Comparison of ENCODE assay signal across 8 cellular contexts in genomic region chr11:69000831-69001245, GRCh38. TPM values are rescaled to one million over a fixed set of nuclear protein-coding genes. Genes with fewer than 3 reads are reported as not detected.
DNase-seq lines count a peak whose midpoint lies in the region; ATAC-seq and TF ChIP-seq lines count a peak whose summit lies in the region.

No MANE protein-coding gene starts in this region.

- H3K4me1 ChIP-seq in hepatocyte (ENCODE audit: insufficient read depth) = no peaks in the 10 kb centered on the region
- H3K4me1 ChIP-seq in thyroid gland = peaks cover 0 to 20% of the 10 kb centered on the region in 2 donors

- TF ChIP-seq CTCF in astrocyte of the cerebellum (IDR thresholded peaks at IDR 0.05; ENCODE audit: low read depth, low read length, missing control alignments) (peak; percentile 75), hepatocyte (IDR thresholded peaks at IDR 0.05; ENCODE audit: poor library complexity) (peak; percentile 42), thyroid gland (IDR thresholded peaks at IDR 0.05) (peak in 4 of 6 experiments; percentile 15 to 38 (median 20))

- H3K79me2 ChIP-seq in hepatocyte = no peaks in the 10 kb centered on the region

- DNase-seq in DMS53 (lab: John Stamatoyannopoulos, UW) (peak; percentile 49), DMS53 treated with DMSO at 0.1 percent for 48 hours (lab: John Stamatoyannopoulos, UW; ENCODE audit: unreplicated experiment) (no peak), astrocyte of the cerebellum (ENCODE audit: low read depth) (peak; percentile 74), hepatocyte (ENCODE audit: low spot score) (peak; percentile 68), thyroid gland (peak in 1 of 2 donors; percentile 12), NCI-H2081 treated with DMSO at 0.1 percent for 48 hours (lab: John Stamatoyannopoulos, UW) (no peak)
- DNase-seq in effector CD8-positive, alpha-beta T cell (lab: John Stamatoyannopoulos, UW) = no peak

- H4K20me1 ChIP-seq in hepatocyte (ENCODE audit: insufficient read depth, poor library complexity, severe bottlenecking) = no peaks in the 10 kb centered on the region

- in situ Hi-C loops in astrocyte of the cerebellum (cut with HindIII; ENCODE audit: low sequenced_read_pairs) = no loop called here

- no peak overlapping the region for H3K4me2 ChIP-seq in hepatocyte

- no peak for ATAC-seq in GM18868 (IDR thresholded peaks at IDR 0.05; ENCODE audit: unreplicated experiment)

- H3K27me3 ChIP-seq in hepatocyte (no peaks in the 10 kb centered on the region), thyroid gland (no peaks in the 10 kb centered on the region)

- TF ChIP-seq POLR2A in thyroid gland (IDR thresholded peaks at IDR 0.05) = no peak

- H3K9me3 ChIP-seq in hepatocyte (ENCODE audit: low read depth) (no peaks in the 10 kb centered on the region), thyroid gland (no peaks in the 10 kb centered on the region)

- H3K27ac ChIP-seq in hepatocyte (peak overlapping the region; percentile 73), thyroid gland (peak overlapping the region; percentile 25 to 45 (median 32))

- H3K4me3 ChIP-seq in astrocyte of the cerebellum (ENCODE audit: low read depth, low read length) (no peak overlapping the region), hepatocyte (no peak overlapping the region), thyroid gland (replicated peaks in 1 of 3) (no peak overlapping the region)

- H3K36me3 ChIP-seq in hepatocyte (replicated peaks; ENCODE audit: insufficient read depth, low read depth) (no peaks in the 10 kb centered on the region), thyroid gland (no peaks in the 10 kb centered on the region)

- intact Hi-C loops in thyroid gland (cut with DNase I) = no loop called here

- no peaks in the 10 kb centered on the region for H3K9me2 ChIP-seq in hepatocyte (replicated peaks; ENCODE audit: insufficient read depth)

- WGBS in hepatocyte (ENCODE audit: low lambda C conversion rate, missing lambda C conversion rate) = 67% methylated on average over 8 of the region's 8 CpGs
- 52 to 74% methylated on average over 8 of the region's 8 CpGs for WGBS in thyroid gland, 2 donors

- H2AFZ ChIP-seq in hepatocyte = no peak overlapping the region

RNA-seq across cellular contexts. Expression of gene MRGPRF, which starts 12.2 kb away (rescaled TPM):
- 6.5 TPM in 2 replicates for total RNA-seq in hepatocyte
- 7.5 and 12.1 TPM in 2 replicates for polyA plus RNA-seq in hepatocyte
- total RNA-seq in thyroid gland = 1 to 10 TPM; 5.0 to 7.6 (median 6.6) TPM

RNA-seq across cellular contexts. Expression of gene MRGPRD, which starts 20.1 kb away (rescaled TPM):
- total RNA-seq in hepatocyte (0.32 TPM in 1 of 2 replicates, not detected in the other), thyroid gland (not detected)
- not detected in 2 replicates for polyA plus RNA-seq in hepatocyte

RNA-seq across cellular contexts. Expression of gene TPCN2, which starts 47.9 kb away (rescaled TPM):
- total RNA-seq in hepatocyte (12.9 and 16.6 TPM in 2 replicates), thyroid gland (10 to 100 TPM; 10.5 to 30.4 (median 13.7) TPM)
- polyA plus RNA-seq in hepatocyte = 18.8 and 21.3 TPM in 2 replicates

Comparison
In these comparisons a context has a peak if more than half of its experiments do, and no peak if none do; other contexts are left out.
1. DNase-seq: peak in DMS53 (single experiment), astrocyte of the cerebellum (single experiment) and hepatocyte (single experiment); none in DMS53 treated with DMSO at 0.1 percent for 48 hours (single experiment), effector CD8-positive, alpha-beta T cell (single experiment) and NCI-H2081 treated with DMSO at 0.1 percent for 48 hours (single experiment).
2. CTCF ChIP-seq: peak in every context shown above with its lines; median percentile 75 in astrocyte of the cerebellum; 42 in hepatocyte; 20 in thyroid gland.